11 cellular contexts compared by ENCODE assay signal in genomic region chr15:31361764-31362120, GRCh38. TPM values are rescaled to one million over a fixed set of nuclear protein-coding genes. Genes with fewer than 3 reads are reported as not detected.
A peak's percentile ranks its signal among the peaks of the same experiment; 100 is the strongest.
DNase-seq lines count a peak whose midpoint lies in the region; ATAC-seq and TF ChIP-seq lines count a peak whose summit lies in the region.
"Had no signal": no experiment of that assay in that cellular context is flagged by ENCODE, and none has a peak within 500 bp of the region (broad histone marks: within the 10 kb centered on the region; RNA-seq: fewer than 3 reads in every experiment).

No MANE protein-coding gene starts in this region.

- no peak for TF ChIP-seq EP300 in sigmoid colon (IDR thresholded peaks at IDR 0.05)

- peak overlapping the region; percentile 39 for H3K4me3 Mint-ChIP-seq in dendritic cell treated with granulocyte-macrophage colony-stimulating factor and Interleukin-4, amounts not matched to agents 40 ng/mL and 50 ng/mL, for 4 days

- H3K9me2 ChIP-seq in MM.1S (replicated peaks; ENCODE audit: insufficient read depth, low read length): no peaks in the 10 kb centered on the region

- H3K9me3 ChIP-seq in MM.1S (replicated peaks; ENCODE audit: insufficient read depth, low read length) (no peaks in the 10 kb centered on the region), sigmoid colon (no peaks in the 10 kb centered on the region)

- H3K4me2 ChIP-seq in MM.1S (ENCODE audit: low read depth, low read length): peak overlapping the region; percentile 95

- peaks cover 97% of the 10 kb centered on the region for H3K79me2 ChIP-seq in MM.1S (ENCODE audit: low read length)

- no peaks in the 10 kb centered on the region for H4K20me1 ChIP-seq in MM.1S (ENCODE audit: insufficient read depth, low read length)

- no peak for TF ChIP-seq POLR2A in sigmoid colon (IDR thresholded peaks at IDR 0.05)

- H3K4me3 ChIP-seq in MM.1S (ENCODE audit: low read length) (peak overlapping the region; percentile 45), sigmoid colon (no peak overlapping the region)

- no peaks in the 10 kb centered on the region for H3K27me3 ChIP-seq in MM.1S (replicated peaks; ENCODE audit: insufficient read depth, low read length)
- H3K27me3 ChIP-seq in sigmoid colon: no peaks in the 10 kb centered on the region

- H3K27me3 Mint-ChIP-seq in dendritic cell treated with granulocyte-macrophage colony-stimulating factor and Interleukin-4, amounts not matched to agents 40 ng/mL and 50 ng/mL, for 4 days: no peaks in the 10 kb centered on the region

- intact Hi-C loops in dendritic cell treated with granulocyte-macrophage colony-stimulating factor and Interleukin-4, amounts not matched to agents 40 ng/mL and 50 ng/mL, for 4 days (cut with micrococcal nuclease): loop anchor here (5.0 to 10.0 kb wide), 2 partner anchors 36 to 123 kb away; no protein-coding TSS in a partner anchor
- intact Hi-C loops in sigmoid colon (cut with DNase I): no loop called here

- H3K9me3 Mint-ChIP-seq in dendritic cell treated with granulocyte-macrophage colony-stimulating factor and Interleukin-4, amounts not matched to agents 40 ng/mL and 50 ng/mL, for 4 days: no peaks in the 10 kb centered on the region

- H3K36me3 Mint-ChIP-seq in dendritic cell treated with granulocyte-macrophage colony-stimulating factor and Interleukin-4, amounts not matched to agents 40 ng/mL and 50 ng/mL, for 4 days (ENCODE audit: low read depth): peaks cover 43% of the 10 kb centered on the region

- no peak for ATAC-seq in HG03442 (IDR thresholded peaks at IDR 0.05; ENCODE audit: unreplicated experiment)

- TF ChIP-seq CTCF in MM.1S (IDR thresholded peaks at IDR 0.05; ENCODE audit: low read length) (no peak), sigmoid colon (IDR thresholded peaks at IDR 0.05) (no peak)

- peak overlapping the region; percentile 61 for H3K27ac Mint-ChIP-seq in dendritic cell treated with granulocyte-macrophage colony-stimulating factor and Interleukin-4, amounts not matched to agents 40 ng/mL and 50 ng/mL, for 4 days

- peaks cover 84% of the 10 kb centered on the region for H3F3A ChIP-seq in MM.1S (ENCODE audit: insufficient read depth, low read length)

- peak; percentile 26 for DNase-seq in NCI-H2029 (lab: John Stamatoyannopoulos, UW)
- no peak for DNase-seq in NCI-H2029 treated with DMSO at 0.1 percent for 48 hours (lab: John Stamatoyannopoulos, UW)
- no peak for DNase-seq in MM.1S
- no peak for DNase-seq in sigmoid colon
- no peak for DNase-seq in stimulated activated CD4-positive, alpha-beta T cell treated with anti-CD3 and anti-CD28 coated beads, Interleukin-15, amount 100 ng/mL, for 24 hours
- no peak for DNase-seq in occipital lobe (lab: John Stamatoyannopoulos, UW)
- DNase-seq: ACHN, retina had no signal

- peak overlapping the region; percentile 98 for H3K27ac ChIP-seq in MM.1S (ENCODE audit: low read length)
- H3K27ac ChIP-seq in sigmoid colon: peak overlapping the region; percentile 49 to 92 (median 59)
- H3K27ac ChIP-seq: epithelial cell of prostate had no signal

- WGBS in sigmoid colon, 2 donors: 6 to 13% methylated on average over 2 of the region's 2 CpGs

- H3K36me3 ChIP-seq in MM.1S (replicated peaks; ENCODE audit: insufficient read depth, low read length): no peaks in the 10 kb centered on the region
- H3K36me3 ChIP-seq in sigmoid colon: no peaks in the 10 kb centered on the region

- peaks cover 100% of the 10 kb centered on the region for H3K4me1 Mint-ChIP-seq in dendritic cell treated with granulocyte-macrophage colony-stimulating factor and Interleukin-4, amounts not matched to agents 40 ng/mL and 50 ng/mL, for 4 days (ENCODE audit: low read depth)

- H2AFZ ChIP-seq in MM.1S (ENCODE audit: low read length): no peak overlapping the region

- peak overlapping the region; percentile 76 for H3K9ac ChIP-seq in MM.1S (ENCODE audit: low read length)

- peaks cover 96% of the 10 kb centered on the region for H3K4me1 ChIP-seq in MM.1S (ENCODE audit: low read length)
- peaks cover 0 to 85% (median 79%) of the 10 kb centered on the region in 4 donors for H3K4me1 ChIP-seq in sigmoid colon

RNA-seq across cellular contexts. Expression of gene KLF13, which starts 35.1 kb away (rescaled TPM):
- total RNA-seq in sigmoid colon (10 to 100 TPM; 18.7 to 28.0 (median 24.5) TPM), occipital lobe (47.9 TPM)
- 10 to 100 TPM; 23.4 to 71.9 (median 48.6) TPM for polyA plus RNA-seq in sigmoid colon
